In the genomic region with DNA sequence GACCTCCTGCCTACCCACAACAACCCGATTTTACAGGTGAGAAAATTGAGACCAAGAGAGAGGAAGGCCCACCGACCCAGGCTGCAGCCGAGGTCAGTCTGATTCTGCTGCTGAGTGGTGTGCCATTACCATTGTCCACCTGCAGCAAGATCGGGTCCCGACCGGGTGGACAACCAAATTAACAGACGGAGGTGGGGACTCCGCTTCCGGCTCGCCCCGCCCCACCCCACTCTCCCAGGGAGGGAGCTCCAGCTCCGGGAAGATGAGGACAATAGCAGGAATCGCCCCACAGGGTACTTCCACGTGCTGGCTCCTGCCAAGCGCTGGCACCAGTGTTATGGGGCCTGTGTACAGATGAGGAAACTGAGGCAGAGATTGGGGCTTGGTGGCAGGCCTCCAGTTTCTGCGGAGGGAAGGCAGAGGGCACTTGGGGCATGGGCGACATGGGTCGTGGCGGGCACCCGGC, we compare ENCODE assay signal across 1 cellular context.
TF ChIP-seq lines count a peak whose summit lies in the region.

No MANE protein-coding gene starts in this region.

TF ChIP-seq in IMR-90, 13 proteins besides CTCF, POLR2A, EP300 and RAD21 (continued from another document):
- TF ChIP-seq NFE2L2 (IDR thresholded peaks at IDR 0.05; ENCODE audit: low read depth, low read length) (no peak), CHD1 (IDR thresholded peaks at IDR 0.05; ENCODE audit: low read depth, low read length) (no peak), SMC3 (IDR thresholded peaks at IDR 0.05; ENCODE audit: low read depth, low read length) (no peak), CEBPB (IDR thresholded peaks at IDR 0.05; ENCODE audit: low read depth, low read length) (no peak), MAZ (IDR thresholded peaks at IDR 0.05; ENCODE audit: borderline replicate concordance, low read depth, low read length) (no peak), RFX5 (IDR thresholded peaks at IDR 0.05; ENCODE audit: low read depth, low read length) (no peak)
